In the genomic region with DNA sequence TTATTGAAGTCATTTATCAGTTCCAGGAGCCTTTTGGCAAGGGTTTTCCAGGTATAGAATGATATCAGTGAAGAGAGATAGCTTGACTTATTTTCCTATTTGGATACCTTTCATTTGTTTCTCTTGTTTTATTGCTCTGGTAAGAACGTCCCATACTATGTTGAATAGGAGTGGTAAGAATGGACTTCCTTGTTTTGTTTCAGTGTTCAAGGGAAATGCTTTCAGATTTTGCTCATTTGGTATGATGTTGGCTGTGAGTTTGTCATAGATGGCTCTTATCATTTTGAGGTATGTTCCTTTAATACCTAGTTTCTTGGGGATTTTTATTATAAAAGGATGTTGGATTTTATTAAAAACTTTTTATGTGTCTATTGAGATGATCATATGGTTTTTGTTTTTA, we compare ENCODE assay signal across 31 cellular contexts.
"Had no signal": no experiment of that assay in that cellular context is flagged by ENCODE, and none has a peak within 500 bp of the region (broad histone marks: within the 10 kb centered on the region; RNA-seq: fewer than 3 reads in every experiment).

No MANE protein-coding gene starts in this region.

- DNase-seq: activated CD4-positive, alpha-beta memory T cell treated with anti-CD3 and anti-CD28 coated beads for 36 hours; activated CD4-positive, alpha-beta T cell treated with anti-CD3 and anti-CD28 coated beads for 36 hours; activated CD4-positive, alpha-beta T cell treated with anti-CD3 and anti-CD28 coated beads, Interleukin-2, amount 10 ng/mL, durations not matched to agents 24 days and 14 days; activated CD4-positive, CD25-positive, alpha-beta regulatory T cell; activated CD4-positive, CD25-positive, alpha-beta regulatory T cell treated with anti-CD3 and anti-CD28 coated beads, Interleukin-2, amount 50 U/mL, for 72 hours; activated CD8-positive, alpha-beta memory T cell treated with anti-CD3 and anti-CD28 coated beads, Interleukin-2, amount 10 ng/mL, durations not matched to agents 7 days and 5 days; activated CD8-positive, alpha-beta memory T cell treated with anti-CD3 and anti-CD28 coated beads, Interleukin-2, amount 50 U/mL, for 4 hours; activated CD8-positive, alpha-beta T cell treated with anti-CD3 and anti-CD28 coated beads, Interleukin-2, amount 10 ng/mL, durations not matched to agents 7 days and 5 days; activated effector memory CD4-positive, alpha-beta T cell treated with anti-CD3 and anti-CD28 coated beads, Interleukin-2, amount 50 U/mL, for 16 hours; activated naive CD4-positive, alpha-beta T cell treated with anti-CD3 and anti-CD28 coated beads for 36 hours; activated naive CD8-positive, alpha-beta T cell treated with anti-CD3 and anti-CD28 coated beads for 36 hours; activated naive CD8-positive, alpha-beta T cell treated with anti-CD3 and anti-CD28 coated beads, Interleukin-2, amount 50 U/mL, for 24 hours; activated T-cell treated with anti-CD3 and anti-CD28 coated beads, Interleukin-2, amount 50 U/mL, for 1 hour; activated T-cell treated with anti-CD3 and anti-CD28 coated beads, Interleukin-2, amount 50 U/mL, for 48 hours; adrenal gland; amygdala; aorta; body of pancreas; caudate nucleus; cortex of kidney; effector CD8-positive, alpha-beta T cell; foreskin fibroblast; gastrocnemius medialis; glutamatergic neuron; heart left ventricle; T-helper 1 cell; T-helper 17 cell; T1000 had no signal

- ATAC-seq: activated CD4-positive, alpha-beta T cell treated with anti-CD3 and anti-CD28 coated beads for 36 hours; activated CD8-positive, alpha-beta memory T cell treated with anti-CD3 and anti-CD28 coated beads, Interleukin-2, amount 10 ng/mL, durations not matched to agents 7 days and 5 days; activated CD8-positive, alpha-beta T cell treated with anti-CD3 and anti-CD28 coated beads, Interleukin-2, amount 10 ng/mL, durations not matched to agents 7 days and 5 days; activated naive CD8-positive, alpha-beta T cell treated with anti-CD3 and anti-CD28 coated beads, Interleukin-2, amount 50 U/mL, for 24 hours; body of pancreas; esophagus mucosa; gastrocnemius medialis; T-helper 17 cell had no signal

- FAIRE-seq: colon, endometrium had no signal
